Comparison of ENCODE assay signal across 26 cellular contexts in genomic region chr1:208111646-208112200, GRCh38.
DNase-seq lines count a peak whose midpoint lies in the region; ATAC-seq, FAIRE-seq and TF ChIP-seq lines count a peak whose summit lies in the region.
"Had no signal": no experiment of that assay in that cellular context is flagged by ENCODE, and none has a peak within 500 bp of the region (broad histone marks: within the 10 kb centered on the region; RNA-seq: fewer than 3 reads in every experiment).

No MANE protein-coding gene starts in this region.

- no peak for TF ChIP-seq RAD21 in K562 (CRISPR knock-in tag; conservative IDR thresholded peaks at IDR 0.05 in 1 of 2, IDR thresholded peaks at IDR 0.05 in 1 of 2)

- no peaks in the 10 kb centered on the region for H3K9me1 ChIP-seq in K562 (ENCODE audit: control insufficient read depth, insufficient read depth, low read length)

- POLR2A ChIA-PET in K562 (lab: Yijun Ruan, JAX) = interaction anchor here (0.6 to 1.6 kb wide), 6 partner anchors 9 to 107 kb away, joined by 3 to 6 read pairs (median 4); no protein-coding TSS in a partner anchor

- H4K20me1 ChIP-seq in K562 (replicated peaks; ENCODE audit: control insufficient read depth, insufficient read depth, low read length) (no peaks in the 10 kb centered on the region), neural progenitor cell (ENCODE audit: low read depth) (no peaks in the 10 kb centered on the region)

- CTCF ChIA-PET in K562 (lab: Yijun Ruan, JAX; ENCODE audit: low intra/inter-chr PET ratio) = no interaction called here

- no peak for TF ChIP-seq EP300 in K562 (IDR thresholded peaks at IDR 0.05; ENCODE audit: low read length)

- H3K4me2 ChIP-seq in K562 (ENCODE audit: insufficient read depth, low read length) = no peak overlapping the region
- no peak overlapping the region for H3K4me2 ChIP-seq in neural progenitor cell

- H3K9ac ChIP-seq in K562 (ENCODE audit: insufficient read depth in 1 of 2, low read depth in 2 of 2, low read length in 2 of 2) (no peak overlapping the region), neural progenitor cell (no peak overlapping the region)
- H3K9ac ChIP-seq: GM23248 had no signal

- H3K4me1 ChIP-seq in K562 (replicated peaks in 1 of 2; ENCODE audit: control insufficient read depth in 2 of 2, insufficient read depth in 2 of 2, low read length in 2 of 2) (no peaks in the 10 kb centered on the region), neural progenitor cell (peaks cover 13% of the 10 kb centered on the region), left lung (no peaks in the 10 kb centered on the region)

- no peaks in the 10 kb centered on the region for H3K36me3 Mint-ChIP-seq in neural progenitor cell
- H3K36me3 Mint-ChIP-seq: CD8-positive, alpha-beta T cell had no signal

- in situ Hi-C loops in K562 (cut with MboI) = no loop called here

- H3K9me3 ChIP-seq in K562 (replicated peaks; ENCODE audit: control insufficient read depth, insufficient read depth, low read depth, low read length) (no peaks in the 10 kb centered on the region), neural progenitor cell (ENCODE audit: low read depth) (no peaks in the 10 kb centered on the region), left lung (no peaks in the 10 kb centered on the region)
- H3K9me3 ChIP-seq: Peyer's patch had no signal

- no peak for TF ChIP-seq CTCF in K562 (IDR thresholded peaks at IDR 0.05 in 2 of 3, conservative IDR thresholded peaks at IDR 0.05 in 1 of 3; ENCODE audit: insufficient read depth in 2 of 3, low read depth in 1 of 3, low read length in 3 of 3)
- TF ChIP-seq CTCF in neural progenitor cell (IDR thresholded peaks at IDR 0.05) = no peak
- TF ChIP-seq CTCF in left lung (IDR thresholded peaks at IDR 0.05) = no peak

- no peak overlapping the region for H3K4me3 Mint-ChIP-seq in neural progenitor cell
- H3K4me3 Mint-ChIP-seq: B cell; CD8-positive, alpha-beta T cell had no signal

- FAIRE-seq in K562 (lab: Jason Lieb, UNC) = no peak
- FAIRE-seq: GM12892, HTR-8/SVneo had no signal

- DNase-seq in COLO829 (ENCODE audit: low spot score) = peak; percentile 42
- DNase-seq in HT-29 (ENCODE audit: low spot score) = peak; percentile 38
- DNase-seq in K562 (ENCODE audit: extremely low read depth in 1 of 4, low spot score in 3 of 4) = no peak
- no peak for DNase-seq in neural progenitor cell (ENCODE audit: low spot score)
- DNase-seq in left lung = no peak
- no peak for DNase-seq in LoVo (ENCODE audit: low spot score)
- DNase-seq: CD8-positive, alpha-beta T cell; DMS153; DND-41; GM23248; H7; KBM-7; MM.1S; NCI-H2029; NCI-H2227 treated with DMSO at 0.1 percent for 48 hours; NCI-H510A; NCI-H69; Peyer's patch; SHP77 treated with DMSO at 0.1 percent for 48 hours; SW 1271 had no signal

- BruUV-seq in K562 (replicated peaks; lab: Mats Ljungman, UMichigan) = no TSS peak

- 1% methylated on average over 4 of the region's 4 CpGs for WGBS in K562 (ENCODE audit: insufficient coverage, low coverage, missing lambda C conversion rate)

- H3K36me3 ChIP-seq in K562 (ENCODE audit: control insufficient read depth, insufficient read depth, low read length) = no peaks in the 10 kb centered on the region
- no peaks in the 10 kb centered on the region for H3K36me3 ChIP-seq in neural progenitor cell
- H3K36me3 ChIP-seq in left lung = peaks cover 0 to 11% of the 10 kb centered on the region in 2 donors
- H3K36me3 ChIP-seq: Peyer's patch had no signal

- no peak overlapping the region for H3K4me3 ChIP-seq in K562
- H3K4me3 ChIP-seq in neural progenitor cell = no peak overlapping the region
- H3K4me3 ChIP-seq in left lung = no peak overlapping the region
- H3K4me3 ChIP-seq: GM23248, Peyer's patch, SK-N-MC had no signal

- H3K27ac Mint-ChIP-seq in neural progenitor cell = peak overlapping the region; percentile 34
- H3K27ac Mint-ChIP-seq: B cell; CD8-positive, alpha-beta T cell had no signal

- no peaks in the 10 kb centered on the region for H3K79me2 ChIP-seq in K562 (ENCODE audit: control insufficient read depth, insufficient read depth, low read length)
- H3K79me2 ChIP-seq in neural progenitor cell (ENCODE audit: low read depth) = no peaks in the 10 kb centered on the region

- H3K4me1 Mint-ChIP-seq in neural progenitor cell = peaks cover 65% of the 10 kb centered on the region
- H3K4me1 Mint-ChIP-seq: B cell had no signal

- no peak overlapping the region for H3K27ac ChIP-seq in K562 (ENCODE audit: extremely low read depth, low read depth, low read length)
- H3K27ac ChIP-seq in neural progenitor cell = no peak overlapping the region
- H3K27ac ChIP-seq in left lung = no peak overlapping the region
- H3K27ac ChIP-seq: C4-2B, GM23248, Peyer's patch, SK-N-MC had no signal

- H3K27me3 ChIP-seq in K562 (ENCODE audit: control insufficient read depth in 2 of 2, insufficient read depth in 2 of 2, low read length in 2 of 2) = peaks cover 34 to 58% of the 10 kb centered on the region in 2 experiments
- no peaks in the 10 kb centered on the region for H3K27me3 ChIP-seq in neural progenitor cell
- no peaks in the 10 kb centered on the region for H3K27me3 ChIP-seq in left lung
- H3K27me3 ChIP-seq: Peyer's patch had no signal

- H3K9me3 Mint-ChIP-seq in neural progenitor cell = no peaks in the 10 kb centered on the region
- H3K9me3 Mint-ChIP-seq: CD8-positive, alpha-beta T cell had no signal

- intact Hi-C loops in K562 (cut with micrococcal nuclease) = no loop called here
- intact Hi-C loops in left lung (cut with DNase I) = no loop called here

- no peaks in the 10 kb centered on the region for H3F3A ChIP-seq in neural progenitor cell (ENCODE audit: low read depth)

- TF ChIP-seq POLR2A in K562 (conservative IDR thresholded peaks at IDR 0.05) = no peak

- H3K27me3 Mint-ChIP-seq in neural progenitor cell (ENCODE audit: insufficient read depth, low read depth) = no peaks in the 10 kb centered on the region

- H2AFZ ChIP-seq in K562 (ENCODE audit: low read depth, low read length) (no peak overlapping the region), neural progenitor cell (replicated peaks) (no peak overlapping the region)
- H2AFZ ChIP-seq: GM23248 had no signal

- ATAC-seq in K562 = no peak
- no peak for ATAC-seq in left lung
- no peak for ATAC-seq in GM19035 (IDR thresholded peaks at IDR 0.05; ENCODE audit: unreplicated experiment)
- ATAC-seq: CD8-positive, alpha-beta T cell had no signal

TF ChIP-seq in K562, 482 proteins besides CTCF, POLR2A, EP300 and RAD21 (continues in another document):
- TF ChIP-seq TFE3 (CRISPR knock-in tag; IDR thresholded peaks at IDR 0.05) = peak; percentile 95
- TF ChIP-seq U2AF2 (optimal IDR thresholded peaks at IDR 0.05; ENCODE audit: low read depth, low read length) = no peak
- TF ChIP-seq TCF7L2 (IDR thresholded peaks at IDR 0.05; ENCODE audit: low read depth, low read length) = no peak
- no peak for TF ChIP-seq SMARCC2 (IDR thresholded peaks at IDR 0.05; ENCODE audit: low read depth)
- TF ChIP-seq SRSF9 (IDR thresholded peaks at IDR 0.05; ENCODE audit: borderline replicate concordance, low read depth, low read length) = no peak
- no peak for TF ChIP-seq ZHX1 (conservative IDR thresholded peaks at IDR 0.05; ENCODE audit: low read length)
- no peak for TF ChIP-seq ZNF263 (CRISPR knock-in tag; IDR thresholded peaks at IDR 0.05; ENCODE audit: borderline replicate concordance)
- TF ChIP-seq RAD51 (IDR thresholded peaks at IDR 0.05; ENCODE audit: borderline replicate concordance, low read depth) = peak; percentile 85
- TF ChIP-seq HLTF (IDR thresholded peaks at IDR 0.05) = no peak
- no peak for TF ChIP-seq KAT2B (IDR thresholded peaks at IDR 0.05; ENCODE audit: low read depth, low read length)

Comparison
In these comparisons a context has a peak if more than half of its experiments do, and no peak if none do; other contexts are left out.
1. DNase-seq: peak in COLO829 (single experiment) and HT-29 (single experiment); none in K562 (0 of 4), neural progenitor cell (single experiment), left lung (0 of 2) and LoVo (single experiment).